ENCODE assay signal across 8 cellular contexts in the genomic region with DNA sequence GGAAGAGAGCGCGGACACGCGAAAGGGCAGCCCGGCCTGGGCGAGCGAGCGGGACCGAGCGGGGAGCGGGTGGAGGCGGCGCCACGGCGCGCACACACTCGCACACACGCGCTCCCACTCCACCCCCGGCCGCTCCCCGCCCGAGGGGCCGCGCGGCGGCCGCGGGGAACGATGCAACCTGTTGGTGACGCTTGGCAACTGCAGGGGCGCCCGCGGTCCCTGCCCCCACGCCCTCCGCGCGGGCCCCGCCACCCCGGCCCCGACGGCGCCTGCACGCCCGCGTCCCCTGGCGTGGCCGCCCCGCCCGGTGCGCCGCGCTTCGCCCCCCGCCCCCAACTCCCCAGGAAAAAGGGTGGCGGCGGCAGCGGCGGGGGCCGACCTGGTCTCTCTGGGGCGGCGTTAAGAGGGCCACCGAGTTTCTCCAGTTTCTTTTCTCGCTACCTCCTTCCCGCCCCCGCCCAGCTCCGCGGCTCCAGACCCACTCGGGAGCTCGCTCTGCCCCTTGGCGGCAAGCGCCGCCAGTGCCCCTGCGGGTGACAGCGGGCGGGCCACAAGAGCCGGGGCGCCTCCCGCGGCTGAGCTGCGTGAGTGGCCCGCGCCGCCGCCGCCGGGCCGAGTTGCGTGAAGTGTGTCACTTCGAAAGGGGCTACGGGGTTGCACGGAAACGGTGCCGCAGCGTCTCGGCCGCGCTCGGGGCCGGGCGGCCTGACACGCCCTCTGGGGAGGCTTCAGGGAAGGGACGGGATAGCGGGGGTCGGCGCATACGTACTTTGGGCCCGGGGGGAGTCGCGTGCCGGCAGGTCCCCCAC. TPM values are rescaled to one million over a fixed set of nuclear protein-coding genes. Genes with fewer than 3 reads are reported as not detected.
A peak's percentile ranks its signal among the peaks of the same experiment; 100 is the strongest.
DNase-seq lines count a peak whose midpoint lies in the region; ATAC-seq and TF ChIP-seq lines count a peak whose summit lies in the region.

TSS of gene NR3C1 (minus strand) at position 80 of the 809 bp plus-strand sequence. CDS start 2,847 bp downstream, outside the sequence.

- peak within 1 kb of the TSS; percentile 60 for H3K4me3 ChIP-seq in ectodermal cell (ENCODE audit: insufficient read depth, low read depth, low read length)

- H3K4me1 Mint-ChIP-seq in activated CD8-positive, alpha-beta T cell treated with anti-CD3 and anti-CD28 coated beads for 36 hours (ENCODE audit: low read depth) = peaks cover 42% of the 10 kb centered on the region

- no peaks in the 10 kb centered on the region for H3K36me3 ChIP-seq in ectodermal cell (ENCODE audit: control insufficient read depth, insufficient read depth, low read length)

- CTCF ChIA-PET in activated CD8-positive, alpha-beta T cell treated with anti-CD3 and anti-CD28 coated beads for 36 hours (lab: Charles Lee) = interaction anchor here (0.6 to 2.8 kb wide), 29 partner anchors 13 to 789 kb away, joined by 3 to 14 read pairs (median 3); no protein-coding TSS in a partner anchor

- H3K27me3 ChIP-seq in ectodermal cell (ENCODE audit: control insufficient read depth, insufficient read depth, low read length, poor library complexity, severe bottlenecking) = peaks cover 63% of the 10 kb centered on the region

- H3K4me3 Mint-ChIP-seq in activated CD8-positive, alpha-beta T cell treated with anti-CD3 and anti-CD28 coated beads for 36 hours = peak within 1 kb of the TSS; percentile 93

- H3K9me3 Mint-ChIP-seq in activated CD8-positive, alpha-beta T cell treated with anti-CD3 and anti-CD28 coated beads for 36 hours = no peaks in the 10 kb centered on the region

- peaks cover 39% of the 10 kb centered on the region for H3K36me3 Mint-ChIP-seq in activated CD8-positive, alpha-beta T cell treated with anti-CD3 and anti-CD28 coated beads for 36 hours (ENCODE audit: low read depth)

- DNase-seq in AML-193 (lab: John Stamatoyannopoulos, UW) = peak; percentile 61 to 63
- DNase-seq in NCI-H526 treated with DMSO at 0.1 percent for 48 hours (lab: John Stamatoyannopoulos, UW) = peak; percentile 48
- DNase-seq in activated CD8-positive, alpha-beta T cell treated with anti-CD3 and anti-CD28 coated beads for 36 hours = peak; percentile 86
- DNase-seq in lung microvascular endothelial cell (ENCODE audit: low read depth in 2 of 2) = peak; percentile 90 to 92
- DNase-seq in stimulated activated CD4-positive, alpha-beta T cell treated with anti-CD3 and anti-CD28 coated beads, TNF-alpha, amount 100 ng/mL, for 48 hours (ENCODE audit: low read depth in 3 of 3) = peak; percentile 64 to 76 (median 67)

- H3K4me1 ChIP-seq in ectodermal cell (ENCODE audit: control insufficient read depth, insufficient read depth, low read length) = no peaks in the 10 kb centered on the region

- H3K27me3 Mint-ChIP-seq in activated CD8-positive, alpha-beta T cell treated with anti-CD3 and anti-CD28 coated beads for 36 hours = no peaks in the 10 kb centered on the region

- TF ChIP-seq CTCF in activated CD8-positive, alpha-beta T cell treated with anti-CD3 and anti-CD28 coated beads for 36 hours (IDR thresholded peaks at IDR 0.05) = peak; percentile 71

- ATAC-seq in GM18868 (IDR thresholded peaks at IDR 0.05; ENCODE audit: unreplicated experiment) = peak; percentile 56
- ATAC-seq in HG03108 (IDR thresholded peaks at IDR 0.05; ENCODE audit: unreplicated experiment) = peak; percentile 45
- ATAC-seq in activated CD8-positive, alpha-beta T cell treated with anti-CD3 and anti-CD28 coated beads for 36 hours = peak; percentile 65

- intact Hi-C loops in activated CD8-positive, alpha-beta T cell treated with anti-CD3 and anti-CD28 coated beads for 36 hours (cut with micrococcal nuclease) = loop anchor here (2.0 to 5.0 kb wide), 2 partner anchors 177 to 395 kb away; no protein-coding TSS in a partner anchor

- no peak within 1 kb of the TSS for H3K27ac ChIP-seq in ectodermal cell (ENCODE audit: insufficient read depth, low read depth, low read length, poor library complexity, severe bottlenecking)

- POLR2A ChIA-PET in activated CD8-positive, alpha-beta T cell treated with anti-CD3 and anti-CD28 coated beads for 36 hours (lab: Charles Lee) = interaction anchor here (0.6 to 3.0 kb wide), 25 partner anchors 10 to 787 kb away, joined by 3 to 50 read pairs (median 3); no protein-coding TSS in a partner anchor

- H3K27ac Mint-ChIP-seq in activated CD8-positive, alpha-beta T cell treated with anti-CD3 and anti-CD28 coated beads for 36 hours = peak within 1 kb of the TSS; percentile 95

- no peaks in the 10 kb centered on the region for H3K9me3 ChIP-seq in ectodermal cell (ENCODE audit: control insufficient read depth, low read length)

- 0% methylated on average over 111 of the region's 111 CpGs for WGBS in ectodermal cell, 2 experiments

RNA-seq across cellular contexts. Expression of gene NR3C1, which starts in this region (rescaled TPM):
- total RNA-seq in activated CD8-positive, alpha-beta T cell treated with anti-CD3 and anti-CD28 coated beads for 36 hours = 10 to 100 TPM; 52.7 to 55.6 TPM
- polyA plus RNA-seq in ectodermal cell (2013, experiment 1 of 4) = 0.28 TPM
- polyA plus RNA-seq in ectodermal cell (2013, experiment 2 of 4) = 0.50 TPM
- polyA plus RNA-seq in ectodermal cell (2013, experiment 3 of 4) = 0.64 TPM
- 0.85 TPM for polyA plus RNA-seq in ectodermal cell (2013, experiment 4 of 4)
- 11.8 and 14.3 TPM in 2 replicates for total RNA-seq in lung microvascular endothelial cell
